Comparison of ENCODE assay signal across 18 cellular contexts in the genomic region with DNA sequence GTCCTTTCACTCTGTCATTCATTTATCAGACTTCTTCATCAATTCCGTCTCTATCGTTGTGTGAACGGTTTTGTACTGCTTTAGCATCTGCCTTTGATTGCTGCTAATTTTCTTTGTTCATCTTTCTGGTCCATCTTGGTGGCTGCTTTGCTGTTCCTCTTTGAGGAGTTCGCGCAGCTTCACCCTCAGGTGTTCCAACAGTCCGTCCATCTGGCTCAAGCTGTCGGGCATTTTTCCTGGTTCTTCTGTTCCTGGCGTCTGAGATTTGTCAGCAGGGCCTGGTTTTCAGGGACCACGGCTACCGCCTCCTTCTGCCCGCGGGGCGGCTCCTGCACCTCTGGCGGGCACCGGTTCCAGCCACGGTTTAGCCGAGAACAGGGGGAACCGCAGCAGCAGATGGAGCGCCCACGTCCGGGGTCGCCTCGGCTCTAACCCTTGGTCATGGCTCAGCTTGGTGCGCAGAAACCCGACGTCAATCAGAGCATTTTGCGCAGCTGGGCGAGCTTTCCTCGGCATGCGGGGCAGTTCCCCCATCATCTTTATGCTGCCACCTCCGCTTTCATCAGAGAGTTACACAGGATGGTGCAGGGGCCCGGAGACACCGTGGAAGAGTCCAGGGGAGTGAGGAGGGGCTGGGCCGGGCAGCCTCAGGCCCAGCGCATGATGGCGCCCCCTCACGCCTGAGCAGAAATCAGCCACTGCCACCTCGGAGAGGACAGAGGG.
DNase-seq lines count a peak whose midpoint lies in the region; ATAC-seq and TF ChIP-seq lines count a peak whose summit lies in the region.
"Had no signal": no experiment of that assay in that cellular context is flagged by ENCODE, and none has a peak within 500 bp of the region (broad histone marks: within the 10 kb centered on the region; RNA-seq: fewer than 3 reads in every experiment).

No MANE protein-coding gene starts in this region.

- no peak overlapping the region for H3K27ac Mint-ChIP-seq in T-helper 2 cell treated with Interferon-gamma antibody and Interleukin-4, amounts not matched to agents 5 μg/mL and 100 μg/mL, for 36 hours
- no peak overlapping the region for H3K27ac Mint-ChIP-seq in CD14-positive monocyte
- no peak overlapping the region for H3K27ac Mint-ChIP-seq in activated naive CD8-positive, alpha-beta T cell treated with anti-CD3 and anti-CD28 coated beads, Interleukin-2, amount 50 U/mL, for 24 hours
- H3K27ac Mint-ChIP-seq in natural killer cell treated with Interleukin-12 subunit alpha and Interleukin-12 subunit beta and Interleukin-15 and Interleukin-18, amount 100 ng/mL, for 72 hours: no peak overlapping the region
- H3K27ac Mint-ChIP-seq: activated naive CD4-positive, alpha-beta T cell treated with anti-CD3 and anti-CD28 coated beads, Interleukin-2, amount 50 U/mL, for 72 hours; nephron progenitor cell had no signal

- H3K4me1 Mint-ChIP-seq in T-helper 2 cell treated with Interferon-gamma antibody and Interleukin-4, amounts not matched to agents 5 μg/mL and 100 μg/mL, for 36 hours (ENCODE audit: low read depth): no peaks in the 10 kb centered on the region
- H3K4me1 Mint-ChIP-seq in CD14-positive monocyte: peaks cover 11% of the 10 kb centered on the region
- H3K4me1 Mint-ChIP-seq in activated naive CD8-positive, alpha-beta T cell treated with anti-CD3 and anti-CD28 coated beads, Interleukin-2, amount 50 U/mL, for 24 hours: peaks cover 2% of the 10 kb centered on the region
- H3K4me1 Mint-ChIP-seq in natural killer cell treated with Interleukin-12 subunit alpha and Interleukin-12 subunit beta and Interleukin-15 and Interleukin-18, amount 100 ng/mL, for 72 hours (ENCODE audit: low read depth in 2 of 2): peaks cover 4 to 6% of the 10 kb centered on the region in 2 donors
- H3K4me1 Mint-ChIP-seq: nephron progenitor cell had no signal

- intact Hi-C loops in CD14-positive monocyte (cut with micrococcal nuclease): no loop called here

- peak; percentile 28 for TF ChIP-seq CTCF in CD14-positive monocyte (IDR thresholded peaks at IDR 0.05)

- H3K27me3 Mint-ChIP-seq in T-helper 2 cell treated with Interferon-gamma antibody and Interleukin-4, amounts not matched to agents 5 μg/mL and 100 μg/mL, for 36 hours (ENCODE audit: low read depth): no peaks in the 10 kb centered on the region
- peaks cover 0 to 5% (median 0%) of the 10 kb centered on the region in 3 donors for H3K27me3 Mint-ChIP-seq in CD14-positive monocyte (ENCODE audit: low read depth in 3 of 3)
- no peaks in the 10 kb centered on the region for H3K27me3 Mint-ChIP-seq in activated naive CD8-positive, alpha-beta T cell treated with anti-CD3 and anti-CD28 coated beads, Interleukin-2, amount 50 U/mL, for 24 hours
- peaks cover 5 to 9% of the 10 kb centered on the region in 2 donors for H3K27me3 Mint-ChIP-seq in natural killer cell treated with Interleukin-12 subunit alpha and Interleukin-12 subunit beta and Interleukin-15 and Interleukin-18, amount 100 ng/mL, for 72 hours

- no peak for ATAC-seq in activated naive CD8-positive, alpha-beta T cell treated with anti-CD3 and anti-CD28 coated beads, Interleukin-2, amount 50 U/mL, for 24 hours
- peak in 1 of 2 donors; percentile 53 for ATAC-seq in natural killer cell treated with Interleukin-12 subunit alpha and Interleukin-12 subunit beta and Interleukin-15 and Interleukin-18, amount 100 ng/mL, for 72 hours
- no peak for ATAC-seq in HG03354 (IDR thresholded peaks at IDR 0.05; ENCODE audit: poor library complexity, severe bottlenecking, unreplicated experiment)
- ATAC-seq: foreskin keratinocyte had no signal

- no peaks in the 10 kb centered on the region for H3K36me3 Mint-ChIP-seq in T-helper 2 cell treated with Interferon-gamma antibody and Interleukin-4, amounts not matched to agents 5 μg/mL and 100 μg/mL, for 36 hours (ENCODE audit: low read depth)
- H3K36me3 Mint-ChIP-seq in CD14-positive monocyte: no peaks in the 10 kb centered on the region
- H3K36me3 Mint-ChIP-seq in activated naive CD8-positive, alpha-beta T cell treated with anti-CD3 and anti-CD28 coated beads, Interleukin-2, amount 50 U/mL, for 24 hours (ENCODE audit: low read depth): no peaks in the 10 kb centered on the region
- H3K36me3 Mint-ChIP-seq in natural killer cell treated with Interleukin-12 subunit alpha and Interleukin-12 subunit beta and Interleukin-15 and Interleukin-18, amount 100 ng/mL, for 72 hours: peaks cover 8% of the 10 kb centered on the region

- peak overlapping the region; percentile 15 for H3K4me3 Mint-ChIP-seq in T-helper 2 cell treated with Interferon-gamma antibody and Interleukin-4, amounts not matched to agents 5 μg/mL and 100 μg/mL, for 36 hours
- H3K4me3 Mint-ChIP-seq in CD14-positive monocyte: peak overlapping the region; percentile 63 to 72
- H3K4me3 Mint-ChIP-seq in activated naive CD8-positive, alpha-beta T cell treated with anti-CD3 and anti-CD28 coated beads, Interleukin-2, amount 50 U/mL, for 24 hours: peak overlapping the region; percentile 13
- peak overlapping the region; percentile 67 for H3K4me3 Mint-ChIP-seq in natural killer cell treated with Interleukin-12 subunit alpha and Interleukin-12 subunit beta and Interleukin-15 and Interleukin-18, amount 100 ng/mL, for 72 hours
- H3K4me3 Mint-ChIP-seq: nephron progenitor cell had no signal

- no peak for DNase-seq in T-helper 2 cell treated with Interferon-gamma antibody and Interleukin-4, amounts not matched to agents 5 μg/mL and 100 μg/mL, for 36 hours (ENCODE audit: low spot score)
- DNase-seq in T-helper 2 cell: no peak
- DNase-seq in CD14-positive monocyte (ENCODE audit: low spot score): no peak
- DNase-seq in activated naive CD8-positive, alpha-beta T cell treated with anti-CD3 and anti-CD28 coated beads, Interleukin-2, amount 50 U/mL, for 24 hours: peak; percentile 2
- DNase-seq in natural killer cell treated with Interleukin-12 subunit alpha and Interleukin-12 subunit beta and Interleukin-15 and Interleukin-18, amount 100 ng/mL, for 72 hours (ENCODE audit: low spot score): no peak
- no peak for DNase-seq in HuH-7.5 (ENCODE audit: low spot score)
- DNase-seq in NCI-H748 treated with DMSO at 0.1 percent for 48 hours (lab: John Stamatoyannopoulos, UW): no peak
- DNase-seq: 8988T; central memory CD4-positive, alpha-beta T cell; foreskin keratinocyte; GOT3; NCI-H1930; NCI-H524; nephron progenitor cell; right lobe of liver; stimulated activated naive CD4-positive, alpha-beta T cell treated with Interleukin-2 at 50 U/mL for 16 hours had no signal

- peaks cover 40% of the 10 kb centered on the region for H3K9me3 Mint-ChIP-seq in T-helper 2 cell treated with Interferon-gamma antibody and Interleukin-4, amounts not matched to agents 5 μg/mL and 100 μg/mL, for 36 hours
- H3K9me3 Mint-ChIP-seq in CD14-positive monocyte: peaks cover 12 to 33% (median 20%) of the 10 kb centered on the region in 7 donors
- peaks cover 14% of the 10 kb centered on the region for H3K9me3 Mint-ChIP-seq in activated naive CD8-positive, alpha-beta T cell treated with anti-CD3 and anti-CD28 coated beads, Interleukin-2, amount 50 U/mL, for 24 hours
- peaks cover 8% of the 10 kb centered on the region for H3K9me3 Mint-ChIP-seq in natural killer cell treated with Interleukin-12 subunit alpha and Interleukin-12 subunit beta and Interleukin-15 and Interleukin-18, amount 100 ng/mL, for 72 hours

Comparison
In these comparisons a context has a peak if more than half of its experiments do, and no peak if none do; other contexts are left out.
1. H3K4me3 Mint-ChIP-seq: peak in every context shown above with its lines; median percentile 68 in CD14-positive monocyte; 67 in natural killer cell treated with Interleukin-12 subunit alpha and Interleukin-12 subunit beta and Interleukin-15 and Interleukin-18, amount 100 ng/mL, for 72 hours; 15 in T-helper 2 cell treated with Interferon-gamma antibody and Interleukin-4, amounts not matched to agents 5 μg/mL and 100 μg/mL, for 36 hours; 13 in activated naive CD8-positive, alpha-beta T cell treated with anti-CD3 and anti-CD28 coated beads, Interleukin-2, amount 50 U/mL, for 24 hours.